ENCODE assay signal across 8 cellular contexts in the genomic region with DNA sequence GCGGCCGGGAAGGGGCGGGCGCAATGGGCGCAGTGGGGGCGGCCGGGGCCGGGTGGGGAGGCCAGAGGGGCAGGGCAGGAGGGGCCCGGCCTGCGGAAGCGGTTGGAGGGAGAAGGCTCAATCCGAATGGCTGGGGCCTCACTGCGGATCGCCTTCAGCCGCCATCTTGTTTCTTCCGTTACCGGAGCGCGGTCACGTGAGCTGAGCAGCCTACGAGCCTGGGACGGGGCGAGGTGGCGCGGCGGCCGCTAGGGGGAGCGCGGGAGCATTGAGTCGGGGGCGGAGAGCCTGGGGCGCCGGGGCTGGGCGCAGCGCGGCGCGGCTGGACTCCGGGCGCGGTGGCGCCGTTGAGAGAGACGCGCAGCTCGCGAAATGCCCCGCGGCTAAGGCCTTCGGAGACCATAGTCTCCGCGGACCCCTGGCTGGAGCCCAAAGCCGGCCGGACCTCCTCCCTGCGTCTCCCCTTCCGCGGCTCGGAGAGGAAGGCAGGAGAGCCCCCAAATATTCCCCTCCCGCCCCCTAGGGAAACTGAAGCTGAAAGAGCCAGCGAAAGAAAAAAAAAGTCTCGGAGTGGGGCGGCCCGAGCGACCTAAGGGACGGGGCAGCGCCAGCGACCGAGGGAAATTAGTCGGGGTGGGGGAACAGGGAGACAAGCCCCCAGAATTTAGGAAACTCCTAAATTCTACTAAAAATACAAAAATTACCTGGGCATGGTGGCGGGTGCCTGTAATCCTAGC. TPM values are rescaled to one million over a fixed set of nuclear protein-coding genes. Genes with fewer than 3 reads are reported as not detected.
DNase-seq lines count a peak whose midpoint lies in the region; ATAC-seq and TF ChIP-seq lines count a peak whose summit lies in the region.
"Not testable (repeated sequence)": the region's sequence is repeated elsewhere in the genome, so short reads cannot be mapped to it uniquely, and the experiment has no call there.

A gene (minus strand): TSS at position 190 of the 737 bp plus-strand sequence. CDS start 22,221 bp downstream, outside the sequence.

- peaks cover 15% of the 10 kb centered on the region for H3K4me1 Mint-ChIP-seq in activated CD4-positive, alpha-beta T cell treated with anti-CD3 and anti-CD28 coated beads, Interleukin-2, amount 10 ng/mL, durations not matched to agents 7 days and 5 days

- intact Hi-C loops in left lung (cut with DNase I): not testable (repeated sequence)

- peak within 1 kb of the TSS; percentile 95 for H3K27ac ChIP-seq in left lung

- H3K27me3 ChIP-seq in left lung: not testable (repeated sequence)

- not testable (repeated sequence) for H3K9me3 ChIP-seq in left lung

- POLR2A ChIA-PET in activated CD4-positive, alpha-beta T cell treated with anti-CD3 and anti-CD28 coated beads, Interleukin-2, amount 10 ng/mL, durations not matched to agents 7 days and 5 days (lab: Charles Lee): not testable (repeated sequence)

- not testable (repeated sequence) for H3K36me3 ChIP-seq in left lung

- not testable (repeated sequence) for H3K9me3 Mint-ChIP-seq in activated CD4-positive, alpha-beta T cell treated with anti-CD3 and anti-CD28 coated beads, Interleukin-2, amount 10 ng/mL, durations not matched to agents 7 days and 5 days

- H3K4me1 ChIP-seq in left lung: peaks cover 0 to 13% of the 10 kb centered on the region in 2 donors

- ATAC-seq in GM19395 (IDR thresholded peaks at IDR 0.05; ENCODE audit: unreplicated experiment): peak; percentile 89
- peak; percentile 81 for ATAC-seq in HG03558 (IDR thresholded peaks at IDR 0.05; ENCODE audit: extremely low read depth, unreplicated experiment)
- ATAC-seq in left lung: peak; percentile 100

- peak within 1 kb of the TSS; percentile 93 for H3K27ac Mint-ChIP-seq in activated CD4-positive, alpha-beta T cell treated with anti-CD3 and anti-CD28 coated beads, Interleukin-2, amount 10 ng/mL, durations not matched to agents 7 days and 5 days

- CTCF ChIA-PET in activated CD4-positive, alpha-beta T cell treated with anti-CD3 and anti-CD28 coated beads, Interleukin-2, amount 10 ng/mL, durations not matched to agents 7 days and 5 days (lab: Charles Lee): interaction anchor here (0.6 to 2.0 kb wide), 23 partner anchors 8 to 500 kb away, joined by 3 to 11 read pairs (median 4); no protein-coding TSS in a partner anchor

- H3K36me3 Mint-ChIP-seq in activated CD4-positive, alpha-beta T cell treated with anti-CD3 and anti-CD28 coated beads, Interleukin-2, amount 10 ng/mL, durations not matched to agents 7 days and 5 days (ENCODE audit: low read depth): not testable (repeated sequence)

- not testable (repeated sequence) for H3K27me3 Mint-ChIP-seq in activated CD4-positive, alpha-beta T cell treated with anti-CD3 and anti-CD28 coated beads, Interleukin-2, amount 10 ng/mL, durations not matched to agents 7 days and 5 days

- peak within 1 kb of the TSS; percentile 54 to 57 for H3K4me3 ChIP-seq in left lung

- peak within 1 kb of the TSS; percentile 81 for H3K4me3 Mint-ChIP-seq in activated CD4-positive, alpha-beta T cell treated with anti-CD3 and anti-CD28 coated beads, Interleukin-2, amount 10 ng/mL, durations not matched to agents 7 days and 5 days

- DNase-seq in CD1c-positive myeloid dendritic cell (ENCODE audit: extremely low spot score) (peak; percentile 98), NCI-H69 (lab: John Stamatoyannopoulos, UW) (peak; percentile 98), dedifferentiated amniotic fluid mesenchymal stem cell (ENCODE audit: extremely low spot score) (peak; percentile 97), left lung (peak; percentile 99 to 100)
- DNase-seq in activated CD4-positive, alpha-beta T cell treated with anti-CD3 and anti-CD28 coated beads, Interleukin-2, amount 10 ng/mL, durations not matched to agents 7 days and 5 days: peak; percentile 96
- peak; percentile 98 for DNase-seq in stimulated activated CD4-positive, alpha-beta T cell treated with anti-CD3 and anti-CD28 coated beads, Interleukin-2, amount 100 ng/mL, for 4 hours (ENCODE audit: low read depth)

- TF ChIP-seq CTCF in left lung (IDR thresholded peaks at IDR 0.05): peak; percentile 97 to 98

RNA-seq across cellular contexts. Expression of the gene that starts here (rescaled TPM):
- 1 to 10 TPM; 6.5 to 7.8 TPM for total RNA-seq in activated CD4-positive, alpha-beta T cell treated with anti-CD3 and anti-CD28 coated beads, Interleukin-2, amount 10 ng/mL, durations not matched to agents 7 days and 5 days
- 10 to 100 TPM in 1 of 2 donors, 1 to 10 TPM in 1; 9.8 to 14.1 TPM for total RNA-seq in left lung

Comparison
In these comparisons a context has a peak if more than half of its experiments do, and no peak if none do; other contexts are left out.
1. Peak in every context shown above with its lines: DNase-seq, ATAC-seq, H3K4me3 ChIP-seq and H3K27ac ChIP-seq.